ENCODE assay signal across 8 cellular contexts in genomic region chr21:20971296-20971921, GRCh38.
A peak's percentile ranks its signal among the peaks of the same experiment; 100 is the strongest.
DNase-seq lines count a peak whose midpoint lies in the region; ATAC-seq lines count a peak whose summit lies in the region.

No MANE protein-coding gene starts in this region.

- DNase-seq in CMK (ENCODE audit: low read depth) (peak; percentile 52), NCI-H510A (lab: John Stamatoyannopoulos, UW) (peak; percentile 9), anterior cingulate cortex (lab: John Stamatoyannopoulos, UW) (peak in 37 of 58 donors; percentile 2 to 76 (median 45)), iPS-NIHi11 (ENCODE audit: low spot score) (peak; percentile 53)
- DNase-seq in stimulated activated naive CD8-positive, alpha-beta T cell treated with anti-CD3 and anti-CD28 coated beads, Interleukin-15, Interleukin-2, amounts not matched to agents 100 U/mL and 50 U/mL, for 24 hours, result peak; percentile 23

- ATAC-seq in HG02610 (IDR thresholded peaks at IDR 0.05; ENCODE audit: unreplicated experiment) (peak; percentile 75), GM19035 (IDR thresholded peaks at IDR 0.05; ENCODE audit: unreplicated experiment) (no peak), HG03442 (IDR thresholded peaks at IDR 0.05; ENCODE audit: unreplicated experiment) (no peak)
- no peak for ATAC-seq in stimulated activated naive CD8-positive, alpha-beta T cell treated with anti-CD3 and anti-CD28 coated beads, Interleukin-15, Interleukin-2, amounts not matched to agents 100 U/mL and 50 U/mL, for 24 hours
